13 cellular contexts compared by ENCODE assay signal in genomic region chr17:82314721-82315605, GRCh38. TPM values are rescaled to one million over a fixed set of nuclear protein-coding genes. Genes with fewer than 3 reads are reported as not detected.
DNase-seq lines count a peak whose midpoint lies in the region; ATAC-seq and TF ChIP-seq lines count a peak whose summit lies in the region.
"Had no signal": no experiment of that assay in that cellular context is flagged by ENCODE, and none has a peak within 500 bp of the region (broad histone marks: within the 10 kb centered on the region; RNA-seq: fewer than 3 reads in every experiment).

No MANE protein-coding gene starts in this region.

- peak overlapping the region; percentile 37 for H3K9ac ChIP-seq in NT2/D1 (ENCODE audit: insufficient read length, low read depth)

- peak overlapping the region; percentile 93 for H3K4me3 Mint-ChIP-seq in activated CD8-positive, alpha-beta memory T cell treated with anti-CD3 and anti-CD28 coated beads, Interleukin-2, amount 10 ng/mL, durations not matched to agents 7 days and 5 days
- H3K4me3 Mint-ChIP-seq in stimulated activated memory B cell treated with anti-CD40 and anti-IgM and Interleukin-4, amounts not matched to agents 10 μg/mL and 1 μg/mL and 100 μg/mL, for 72 hours, result no peak overlapping the region

- peak overlapping the region; percentile 75 for H3K27ac Mint-ChIP-seq in activated CD8-positive, alpha-beta memory T cell treated with anti-CD3 and anti-CD28 coated beads, Interleukin-2, amount 10 ng/mL, durations not matched to agents 7 days and 5 days
- peak overlapping the region; percentile 71 for H3K27ac Mint-ChIP-seq in stimulated activated memory B cell treated with anti-CD40 and anti-IgM and Interleukin-4, amounts not matched to agents 10 μg/mL and 1 μg/mL and 100 μg/mL, for 72 hours

- CTCF ChIA-PET in activated CD8-positive, alpha-beta memory T cell treated with anti-CD3 and anti-CD28 coated beads, Interleukin-2, amount 10 ng/mL, durations not matched to agents 7 days and 5 days (lab: Charles Lee), result interaction anchor here (8.5 kb wide), 1 partner anchor 12 kb away, joined by 206 read pairs; no protein-coding TSS in a partner anchor

- no peaks in the 10 kb centered on the region for H3K27me3 Mint-ChIP-seq in activated CD8-positive, alpha-beta memory T cell treated with anti-CD3 and anti-CD28 coated beads, Interleukin-2, amount 10 ng/mL, durations not matched to agents 7 days and 5 days
- peaks cover 49% of the 10 kb centered on the region for H3K27me3 Mint-ChIP-seq in stimulated activated memory B cell treated with anti-CD40 and anti-IgM and Interleukin-4, amounts not matched to agents 10 μg/mL and 1 μg/mL and 100 μg/mL, for 72 hours

- H3K36me3 Mint-ChIP-seq in activated CD8-positive, alpha-beta memory T cell treated with anti-CD3 and anti-CD28 coated beads, Interleukin-2, amount 10 ng/mL, durations not matched to agents 7 days and 5 days, result peaks cover 15% of the 10 kb centered on the region
- no peaks in the 10 kb centered on the region for H3K36me3 Mint-ChIP-seq in stimulated activated memory B cell treated with anti-CD40 and anti-IgM and Interleukin-4, amounts not matched to agents 10 μg/mL and 1 μg/mL and 100 μg/mL, for 72 hours

- DNase-seq in activated CD8-positive, alpha-beta memory T cell treated with anti-CD3 and anti-CD28 coated beads, Interleukin-2, amount 10 ng/mL, durations not matched to agents 7 days and 5 days, result no peak
- DNase-seq in activated CD8-positive, alpha-beta memory T cell treated with anti-CD3 and anti-CD28 coated beads, Interleukin-2, amount 50 U/mL, for 4 hours, result no peak
- DNase-seq in NT2/D1 (ENCODE audit: low read depth, low spot score) (no peak), coronary artery (ENCODE audit: low spot score) (no peak), EL (no peak), DMS 273 (lab: John Stamatoyannopoulos, UW; ENCODE audit: unreplicated experiment) (no peak)
- DNase-seq: body of pancreas, KG1, NCI-H2029 had no signal

- H3K9me3 Mint-ChIP-seq in activated CD8-positive, alpha-beta memory T cell treated with anti-CD3 and anti-CD28 coated beads, Interleukin-2, amount 10 ng/mL, durations not matched to agents 7 days and 5 days (ENCODE audit: low read depth), result no peaks in the 10 kb centered on the region
- no peaks in the 10 kb centered on the region for H3K9me3 Mint-ChIP-seq in stimulated activated memory B cell treated with anti-CD40 and anti-IgM and Interleukin-4, amounts not matched to agents 10 μg/mL and 1 μg/mL and 100 μg/mL, for 72 hours

- H3K4me1 Mint-ChIP-seq in activated CD8-positive, alpha-beta memory T cell treated with anti-CD3 and anti-CD28 coated beads, Interleukin-2, amount 10 ng/mL, durations not matched to agents 7 days and 5 days, result peaks cover 12% of the 10 kb centered on the region
- H3K4me1 Mint-ChIP-seq in stimulated activated memory B cell treated with anti-CD40 and anti-IgM and Interleukin-4, amounts not matched to agents 10 μg/mL and 1 μg/mL and 100 μg/mL, for 72 hours, result peaks cover 27% of the 10 kb centered on the region

- H3K4me3 ChIP-seq in NT2/D1 (ENCODE audit: insufficient read length, low read depth) (no peak overlapping the region), coronary artery (peak overlapping the region; percentile 43)
- H3K4me3 ChIP-seq: body of pancreas had no signal

- H3K9me3 ChIP-seq in NT2/D1 (ENCODE audit: insufficient read depth, low read length), result peaks cover 8% of the 10 kb centered on the region
- H3K9me3 ChIP-seq: body of pancreas had no signal

- no peaks in the 10 kb centered on the region for H3K36me3 ChIP-seq in NT2/D1 (ENCODE audit: insufficient read depth, insufficient read length, low read length)

- H3K27ac ChIP-seq in coronary artery, result no peak overlapping the region
- H3K27ac ChIP-seq: body of pancreas had no signal

- peaks cover 1% of the 10 kb centered on the region for H3K27me3 ChIP-seq in NT2/D1 (ENCODE audit: insufficient read depth, insufficient read length)
- H3K27me3 ChIP-seq: body of pancreas had no signal

- ATAC-seq in activated CD8-positive, alpha-beta memory T cell treated with anti-CD3 and anti-CD28 coated beads, Interleukin-2, amount 10 ng/mL, durations not matched to agents 7 days and 5 days, result no peak
- no peak for ATAC-seq in stimulated activated memory B cell treated with anti-CD40 and anti-IgM and Interleukin-4, amounts not matched to agents 10 μg/mL and 1 μg/mL and 100 μg/mL, for 72 hours
- no peak for ATAC-seq in GM18519 (IDR thresholded peaks at IDR 0.05; ENCODE audit: low FRiP score, unreplicated experiment)

- H3K4me1 ChIP-seq in NT2/D1 (ENCODE audit: insufficient read depth, insufficient read length), result peaks cover 37% of the 10 kb centered on the region
- H3K4me1 ChIP-seq: body of pancreas had no signal

- TF ChIP-seq CTCF in coronary artery (IDR thresholded peaks at IDR 0.05), result no peak

RNA-seq across cellular contexts. Expression of gene CD7, which starts 2.4 kb away (rescaled TPM):
- total RNA-seq in activated CD8-positive, alpha-beta memory T cell treated with anti-CD3 and anti-CD28 coated beads, Interleukin-2, amount 10 ng/mL, durations not matched to agents 7 days and 5 days, result 100 to 1,000 TPM; 307 to 417 TPM
- total RNA-seq: body of pancreas, Daoy had no signal

RNA-seq across cellular contexts. Expression of gene SECTM1, which starts 18.6 kb away (rescaled TPM):
- 1 to 10 TPM in 1 of 2 experiments, under 1 TPM in 1; 0.68 to 2.7 TPM for total RNA-seq in activated CD8-positive, alpha-beta memory T cell treated with anti-CD3 and anti-CD28 coated beads, Interleukin-2, amount 10 ng/mL, durations not matched to agents 7 days and 5 days

RNA-seq across cellular contexts. Expression of gene CSNK1D, which starts 41.5 kb away (rescaled TPM):
- total RNA-seq in activated CD8-positive, alpha-beta memory T cell treated with anti-CD3 and anti-CD28 coated beads, Interleukin-2, amount 10 ng/mL, durations not matched to agents 7 days and 5 days, result 100 to 1,000 TPM; 120 to 139 TPM

RNA-seq across cellular contexts. Expression of gene TEX19, which starts 44.1 kb away (rescaled TPM):
- under 1 TPM in 1 of 2 experiments, not detected in 1; 0.15 TPM for total RNA-seq in activated CD8-positive, alpha-beta memory T cell treated with anti-CD3 and anti-CD28 coated beads, Interleukin-2, amount 10 ng/mL, durations not matched to agents 7 days and 5 days
- total RNA-seq: body of pancreas, Daoy, urinary bladder had no signal

RNA-seq across cellular contexts. Expression of gene UTS2R, which starts 56.6 kb away (rescaled TPM):
- under 1 TPM in 1 of 2 experiments, not detected in 1; 0.16 TPM for total RNA-seq in activated CD8-positive, alpha-beta memory T cell treated with anti-CD3 and anti-CD28 coated beads, Interleukin-2, amount 10 ng/mL, durations not matched to agents 7 days and 5 days
- total RNA-seq: body of pancreas, Daoy, urinary bladder had no signal
